9 cellular contexts compared by ENCODE assay signal in the genomic region with DNA sequence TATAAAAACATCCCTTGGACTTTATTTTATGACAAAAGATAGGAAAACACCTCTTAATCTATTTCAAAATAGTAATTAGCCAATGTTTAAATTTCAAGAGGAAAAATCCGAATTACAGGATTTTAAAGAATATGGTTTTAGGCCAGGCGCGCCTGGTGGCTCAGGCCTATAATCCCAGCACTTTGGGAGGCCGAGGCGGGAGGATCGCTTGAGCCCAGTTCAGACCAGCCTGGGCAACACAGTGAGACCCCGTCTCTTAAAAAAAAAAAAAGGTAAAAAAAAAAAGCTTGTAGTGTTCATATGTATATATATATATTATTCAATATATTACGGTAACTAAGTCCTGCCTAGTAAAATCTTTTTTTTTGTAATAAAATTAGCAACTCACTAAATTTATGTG. TPM values are rescaled to one million over a fixed set of nuclear protein-coding genes. Genes with fewer than 3 reads are reported as not detected.
DNase-seq lines count a peak whose midpoint lies in the region; ATAC-seq, FAIRE-seq and TF ChIP-seq lines count a peak whose summit lies in the region.
"Had no signal": no experiment of that assay in that cellular context is flagged by ENCODE, and none has a peak within 500 bp of the region (broad histone marks: within the 10 kb centered on the region; RNA-seq: fewer than 3 reads in every experiment).

No MANE protein-coding gene starts in this region.

- no peaks in the 10 kb centered on the region for H3K9me3 Mint-ChIP-seq in activated CD8-positive, alpha-beta memory T cell treated with anti-CD3 and anti-CD28 coated beads, Interleukin-2, amount 10 ng/mL, durations not matched to agents 7 days and 5 days (ENCODE audit: low read depth)

- H3K27me3 ChIP-seq in adipocyte (replicated peaks; ENCODE audit: control insufficient read depth, insufficient read depth, low read length) = no peaks in the 10 kb centered on the region
- H3K27me3 ChIP-seq in keratinocyte (ENCODE audit: control insufficient read depth, extremely low read depth, insufficient read depth, low read length) = no peaks in the 10 kb centered on the region
- H3K27me3 ChIP-seq in subcutaneous abdominal adipose tissue (ENCODE audit: control insufficient read depth in 5 of 5, insufficient read depth in 4 of 5, low read length in 5 of 5) = no peaks in the 10 kb centered on the region

- H3K4me3 Mint-ChIP-seq in activated CD8-positive, alpha-beta memory T cell treated with anti-CD3 and anti-CD28 coated beads, Interleukin-2, amount 10 ng/mL, durations not matched to agents 7 days and 5 days = peak overlapping the region; percentile 63

- no peak for FAIRE-seq in keratinocyte (lab: Jason Lieb, UNC)

- H3K4me1 ChIP-seq in adipocyte (ENCODE audit: control insufficient read depth, insufficient read depth, low read length) (peaks cover 16% of the 10 kb centered on the region), keratinocyte (ENCODE audit: control insufficient read depth, extremely low read depth, insufficient read depth, low read length) (peaks cover 5% of the 10 kb centered on the region), subcutaneous abdominal adipose tissue (ENCODE audit: control insufficient read depth in 5 of 5, insufficient read depth in 5 of 5, low read length in 5 of 5) (peaks cover 6 to 47% (median 39%) of the 10 kb centered on the region in 5 donors)

- no peak overlapping the region for H2AFZ ChIP-seq in keratinocyte (ENCODE audit: control insufficient read depth, low read length)

- no peak for TF ChIP-seq CTCF in keratinocyte (optimal IDR thresholded peaks at IDR 0.05 in 1 of 3, IDR thresholded peaks at IDR 0.05 in 1 of 3, conservative IDR thresholded peaks at IDR 0.05 in 1 of 3; ENCODE audit: extremely low read depth in 1 of 3, insufficient read depth in 2 of 3, low read length in 3 of 3)

- no peak for ATAC-seq in activated CD8-positive, alpha-beta memory T cell treated with anti-CD3 and anti-CD28 coated beads, Interleukin-2, amount 10 ng/mL, durations not matched to agents 7 days and 5 days
- no peak for ATAC-seq in GM18519 (IDR thresholded peaks at IDR 0.05; ENCODE audit: low FRiP score, unreplicated experiment)

- H3K4me1 Mint-ChIP-seq in activated CD8-positive, alpha-beta memory T cell treated with anti-CD3 and anti-CD28 coated beads, Interleukin-2, amount 10 ng/mL, durations not matched to agents 7 days and 5 days = peaks cover 51% of the 10 kb centered on the region

- H3K27ac ChIP-seq in keratinocyte (ENCODE audit: control insufficient read depth, insufficient read depth, low read length) (no peak overlapping the region), subcutaneous abdominal adipose tissue (ENCODE audit: low read depth, low read length) (peak overlapping the region; percentile 69)

- H3K4me3 ChIP-seq in adipocyte (ENCODE audit: low read length) (peak overlapping the region; percentile 94), keratinocyte (ENCODE audit: control insufficient read depth in 2 of 3, extremely low read depth in 1 of 3, insufficient read depth in 2 of 3, low read depth in 1 of 3, low read length in 3 of 3) (peak overlapping the region in 2 of 3 experiments; percentile 95 to 96), subcutaneous abdominal adipose tissue (ENCODE audit: low read depth in 1 of 5, low read length in 5 of 5) (peak overlapping the region; percentile 57 to 90 (median 87))

- H3K36me3 Mint-ChIP-seq in activated CD8-positive, alpha-beta memory T cell treated with anti-CD3 and anti-CD28 coated beads, Interleukin-2, amount 10 ng/mL, durations not matched to agents 7 days and 5 days = peaks cover 20% of the 10 kb centered on the region

- peaks cover 22% of the 10 kb centered on the region for H3K27me3 Mint-ChIP-seq in activated CD8-positive, alpha-beta memory T cell treated with anti-CD3 and anti-CD28 coated beads, Interleukin-2, amount 10 ng/mL, durations not matched to agents 7 days and 5 days

- H3K9ac ChIP-seq in adipocyte (ENCODE audit: low read length) (peak overlapping the region; percentile 94), keratinocyte (ENCODE audit: control insufficient read depth, extremely low read depth, insufficient read depth, low read length) (peak overlapping the region; percentile 3), subcutaneous abdominal adipose tissue (ENCODE audit: low read length in 5 of 5) (peak overlapping the region in 4 of 5 donors; percentile 77 to 89 (median 82))

- H3K36me3 ChIP-seq in adipocyte (ENCODE audit: control insufficient read depth, insufficient read depth, low read length, severe bottlenecking) (peaks cover 14% of the 10 kb centered on the region), keratinocyte (ENCODE audit: control insufficient read depth in 2 of 2, extremely low read depth in 1 of 2, insufficient read depth in 2 of 2, low read length in 2 of 2) (peaks cover 0 to 6% of the 10 kb centered on the region in 2 experiments), subcutaneous abdominal adipose tissue (ENCODE audit: control insufficient read depth in 5 of 5, insufficient read depth in 5 of 5, low read length in 5 of 5) (peaks cover 0 to 4% (median 2%) of the 10 kb centered on the region in 5 donors)

- peak overlapping the region; percentile 98 for H3K4me2 ChIP-seq in keratinocyte (ENCODE audit: control insufficient read depth, extremely low read depth, insufficient read depth, low read depth, low read length)

- dilution Hi-C loops in keratinocyte (cut with MboI; ENCODE audit: extremely low pct_ligation_motif_present, low sequenced_read_pairs) = no loop called here

- H3K9me3 ChIP-seq in adipocyte (ENCODE audit: control insufficient read depth, low read length) = no peaks in the 10 kb centered on the region
- no peaks in the 10 kb centered on the region for H3K9me3 ChIP-seq in keratinocyte (ENCODE audit: control insufficient read depth, low read depth, low read length)
- H3K9me3 ChIP-seq in subcutaneous abdominal adipose tissue (ENCODE audit: control insufficient read depth in 5 of 5, low read length in 5 of 5) = no peaks in the 10 kb centered on the region

- DNase-seq in activated CD8-positive, alpha-beta memory T cell treated with anti-CD3 and anti-CD28 coated beads, Interleukin-2, amount 10 ng/mL, durations not matched to agents 7 days and 5 days = no peak
- no peak for DNase-seq in activated CD8-positive, alpha-beta memory T cell treated with anti-CD3 and anti-CD28 coated beads, Interleukin-2, amount 50 U/mL, for 4 hours
- DNase-seq in adipocyte (ENCODE audit: low read depth) (no peak), keratinocyte (ENCODE audit: low read depth, low spot score) (no peak), GF-D8 (lab: John Stamatoyannopoulos, UW) (no peak)
- no peak for DNase-seq in activated effector memory CD4-positive, alpha-beta T cell treated with anti-CD3 and anti-CD28 coated beads, Interleukin-2, amount 50 U/mL, for 16 hours
- DNase-seq: NCI-H1105 treated with DMSO at 0.1 percent for 48 hours had no signal

- peaks cover 7% of the 10 kb centered on the region for H3K9me1 ChIP-seq in keratinocyte (ENCODE audit: control insufficient read depth, extremely low read depth, insufficient read depth, low read length)

- no peak overlapping the region for H3K27ac Mint-ChIP-seq in activated CD8-positive, alpha-beta memory T cell treated with anti-CD3 and anti-CD28 coated beads, Interleukin-2, amount 10 ng/mL, durations not matched to agents 7 days and 5 days

- peaks cover 43% of the 10 kb centered on the region for H3K79me2 ChIP-seq in keratinocyte (ENCODE audit: control insufficient read depth, insufficient read depth, low read length)

- CTCF ChIA-PET in activated CD8-positive, alpha-beta memory T cell treated with anti-CD3 and anti-CD28 coated beads, Interleukin-2, amount 10 ng/mL, durations not matched to agents 7 days and 5 days (lab: Charles Lee) = interaction anchor here (0.7 to 1.9 kb wide), 4 partner anchors 7 to 94 kb away, joined by 3 to 12 read pairs (median 6); partner anchors contain the start of gene PPP2R2D

- H4K20me1 ChIP-seq in keratinocyte (ENCODE audit: control insufficient read depth, extremely low read depth, insufficient read depth, low read length) = peaks cover 8% of the 10 kb centered on the region

RNA-seq across cellular contexts. Expression of gene BNIP3, which starts 1.4 kb away (rescaled TPM):
- 10 to 100 TPM; 21.9 to 39.2 TPM for total RNA-seq in activated CD8-positive, alpha-beta memory T cell treated with anti-CD3 and anti-CD28 coated beads, Interleukin-2, amount 10 ng/mL, durations not matched to agents 7 days and 5 days
- polyA plus RNA-seq in keratinocyte = 42.7 to 77.9 TPM (median 55.2 TPM) in 3 replicates
- polyA plus RNA-seq in keratinocyte (2011; ENCODE audit: low read depth) = 45.3 TPM
- 55.0 and 56.0 TPM in 2 replicates for polyA plus RNA-seq in keratinocyte (2011; cell fraction: cytosol; rRNA removed)
- 32.1 and 38.4 TPM in 2 replicates for polyA plus RNA-seq in keratinocyte (2011; cell fraction: nucleus; rRNA removed)
- 42.5 and 44.9 TPM in 2 replicates for polyA plus RNA-seq in keratinocyte (2012; ENCODE audit: low replicate concordance)
- polyA minus RNA-seq in keratinocyte = 11.4 to 26.2 TPM (median 18.2 TPM) in 3 replicates
- 45.1 TPM for polyA minus RNA-seq in keratinocyte (2011; cell fraction: cytosol; rRNA and poly(A)+ RNA removed)
- 12.8 and 14.2 TPM in 2 replicates for polyA minus RNA-seq in keratinocyte (2011; cell fraction: nucleus; rRNA and poly(A)+ RNA removed)

Comparison
In these comparisons a context has a peak if more than half of its experiments do, and no peak if none do; other contexts are left out.
1. H3K9ac ChIP-seq: peak in every context shown above with its lines; median percentile 94 in adipocyte; 82 in subcutaneous abdominal adipose tissue; 3 in keratinocyte.